10 cellular contexts compared by ENCODE assay signal in genomic region chr1:27109103-27109822, GRCh38. TPM values are rescaled to one million over a fixed set of nuclear protein-coding genes. Genes with fewer than 3 reads are reported as not detected.
DNase-seq lines count a peak whose midpoint lies in the region; ATAC-seq, FAIRE-seq and TF ChIP-seq lines count a peak whose summit lies in the region.
"Had no signal": no experiment of that assay in that cellular context is flagged by ENCODE, and none has a peak within 500 bp of the region (broad histone marks: within the 10 kb centered on the region; RNA-seq: fewer than 3 reads in every experiment).

No MANE protein-coding gene starts in this region.

- H3K27me3 ChIP-seq in GM06990 (replicated peaks; ENCODE audit: control insufficient read depth, insufficient read depth, low read length) (no peaks in the 10 kb centered on the region), foreskin keratinocyte (no peaks in the 10 kb centered on the region)

- no peak overlapping the region for H3K4me3 ChIP-seq in GM06990 (replicated peaks; ENCODE audit: low read depth, low read length)
- H3K4me3 ChIP-seq: thoracic aorta had no signal

- no peak overlapping the region for H3K27ac ChIP-seq in foreskin keratinocyte
- H3K27ac ChIP-seq: thoracic aorta had no signal

- H3K36me3 ChIP-seq in GM06990 (ENCODE audit: control insufficient read depth, insufficient read depth, low read length), result no peaks in the 10 kb centered on the region; the same call in none of the 2 replicates

- DNase-seq in AG09319 (ENCODE audit: extremely low read depth, low read depth) (no peak), GM06990 (ENCODE audit: extremely low read depth, insufficient read length) (no peak), SK-MEL-5 (ENCODE audit: low read depth, low spot score) (peak; percentile 69), foreskin keratinocyte (no peak), HTR-8/SVneo (ENCODE audit: insufficient read length, low spot score) (no peak), cerebellar cortex (ENCODE audit: low spot score) (no peak)
- DNase-seq: NCI-H2081 had no signal

- TF ChIP-seq CTCF in AG09319 (IDR thresholded peaks at IDR 0.05; ENCODE audit: low read depth, low read length) (peak; percentile 6), GM06990 (IDR thresholded peaks at IDR 0.05; ENCODE audit: insufficient read depth, low read length, poor library complexity, severe bottlenecking) (peak; percentile 44), foreskin keratinocyte (conservative IDR thresholded peaks at IDR 0.05) (peak; percentile 57)

- ATAC-seq in foreskin keratinocyte, result no peak
- no peak for ATAC-seq in GM18517 (IDR thresholded peaks at IDR 0.05; ENCODE audit: unreplicated experiment)
- no peak for ATAC-seq in HG02571 (IDR thresholded peaks at IDR 0.05; ENCODE audit: unreplicated experiment)

- in situ Hi-C loops in SK-MEL-5 (cut with HindIII; ENCODE audit: low pct_unique_long_range_greater_than_20kb, low sequenced_read_pairs), result no loop called here

- FAIRE-seq in HTR-8/SVneo (lab: Jason Lieb, UNC), result no peak

- H3K4me1 ChIP-seq in foreskin keratinocyte, result peaks cover 6% of the 10 kb centered on the region

RNA-seq across cellular contexts. Expression of gene SLC9A1, which starts 45.7 kb away (rescaled TPM):
- total RNA-seq in SK-MEL-5 (2014; rRNA removed; shearing (Covaris generic)), result 1.7 and 2.4 TPM in 2 replicates
- 9.9 and 13.4 TPM in 2 replicates for polyA plus RNA-seq in SK-MEL-5 (2015; cell fraction: cytosol; rRNA removed)
- 6.3 and 13.5 TPM in 2 replicates for polyA plus RNA-seq in SK-MEL-5 (2015; cell fraction: nucleus; rRNA removed)
- total RNA-seq in foreskin keratinocyte, result 25.0 and 29.8 TPM in 2 replicates
- polyA plus RNA-seq in foreskin keratinocyte, result 40.2 and 44.5 TPM in 2 replicates

Comparison
In these comparisons a context has a peak if more than half of its experiments do, and no peak if none do; other contexts are left out.
1. CTCF ChIP-seq: peak in every context shown above with its lines; median percentile 57 in foreskin keratinocyte; 44 in GM06990; 6 in AG09319.